Comparison of ENCODE assay signal across 8 cellular contexts in the genomic region with DNA sequence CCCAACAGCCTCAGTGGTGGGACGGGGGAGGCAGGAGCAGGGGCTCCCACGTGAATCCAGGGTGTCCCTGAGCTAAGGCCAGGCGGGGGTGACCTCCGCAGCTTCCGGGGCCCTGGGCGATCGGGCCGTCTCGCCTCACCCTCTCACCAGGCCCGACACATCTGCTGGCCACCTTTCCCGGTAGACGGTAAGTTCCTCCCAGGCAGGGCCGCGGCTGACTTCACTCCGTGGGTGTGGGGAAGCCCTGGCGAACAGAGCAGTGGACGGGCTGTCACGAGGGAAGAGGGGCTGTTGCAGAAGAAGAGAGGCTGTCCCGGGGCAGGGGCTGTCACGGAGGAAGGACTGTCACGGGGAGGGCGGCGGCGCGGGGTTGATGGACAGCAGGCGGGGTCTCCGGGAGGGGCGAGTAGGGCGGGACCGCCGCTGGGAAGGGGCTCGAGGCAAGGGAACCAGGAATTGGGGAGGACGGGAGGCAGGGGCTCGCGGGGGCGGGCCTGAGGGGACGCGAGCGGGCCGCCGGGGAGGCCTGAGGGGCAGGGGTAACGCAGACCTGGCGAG. TPM values are rescaled to one million over a fixed set of nuclear protein-coding genes. Genes with fewer than 3 reads are reported as not detected.
A peak's percentile ranks its signal among the peaks of the same experiment; 100 is the strongest.
DNase-seq lines count a peak whose midpoint lies in the region; ATAC-seq, FAIRE-seq and TF ChIP-seq lines count a peak whose summit lies in the region.

No MANE protein-coding gene starts in this region.

- BruUV-seq in PC-3 (replicated peaks; lab: Mats Ljungman, UMichigan) (no TSS peak), endothelial cell of umbilical vein (replicated peaks; lab: Mats Ljungman, UMichigan) (TSS peak; percentile 48)

- no peaks in the 10 kb centered on the region for H3K27me3 ChIP-seq in BLaER1
- H3K27me3 ChIP-seq in PC-3 (ENCODE audit: low read length) = no peaks in the 10 kb centered on the region
- H3K27me3 ChIP-seq in endothelial cell of umbilical vein (ENCODE audit: control insufficient read depth in 2 of 2, insufficient read depth in 2 of 2, low read length in 2 of 2) = no peaks in the 10 kb centered on the region
- H3K27me3 ChIP-seq in pancreas = no peaks in the 10 kb centered on the region

- no peak for DNase-seq in PC-3
- DNase-seq in endothelial cell of umbilical vein (ENCODE audit: low read depth, low spot score) = no peak
- peak in 1 of 6 donors; percentile 85 for DNase-seq in pancreas
- DNase-seq in UCSD-AML1 (lab: John Stamatoyannopoulos, UW; ENCODE audit: unreplicated experiment) = no peak
- no peak for DNase-seq in NCI-H1930 (lab: John Stamatoyannopoulos, UW)

- peak overlapping the region; percentile 97 for H3K4me2 ChIP-seq in BLaER1
- peak overlapping the region; percentile 98 for H3K4me2 ChIP-seq in PC-3 (ENCODE audit: low read length)
- H3K4me2 ChIP-seq in endothelial cell of umbilical vein (ENCODE audit: insufficient read depth, low read length) = peak overlapping the region; percentile 68

- H3K9me1 ChIP-seq in endothelial cell of umbilical vein (replicated peaks; ENCODE audit: control insufficient read depth, extremely low read depth, insufficient read depth, low read length) = no peaks in the 10 kb centered on the region

- 5 to 6% methylated on average over 37 to 43 of the region's 43 CpGs for WGBS in pancreas, 2 donors

- H3K9ac ChIP-seq in BLaER1 (peak overlapping the region; percentile 88), PC-3 (ENCODE audit: low read length) (peak overlapping the region; percentile 98), endothelial cell of umbilical vein (replicated peaks; ENCODE audit: extremely low read depth, insufficient read depth, low read length) (peak overlapping the region; percentile 79)

- H3K9me2 ChIP-seq in PC-3 (replicated peaks; ENCODE audit: low read length) = no peaks in the 10 kb centered on the region

- intact Hi-C loops in PC-3 (cut with micrococcal nuclease) = loop anchor here (1.0 kb wide), 1 partner anchor 45 kb away; the partner anchor contains the start of gene THOC6
- intact Hi-C loops in endothelial cell of umbilical vein (cut with micrococcal nuclease) = loop anchor here (1.0 kb wide), 1 partner anchor 10 kb away; the partner anchor contains the start of gene PAQR4
- intact Hi-C loops in pancreas (cut with DNase I) = loop anchor here in 1 of 3 donors (5.0 kb wide), 1 partner anchor 57 kb away; no protein-coding TSS in a partner anchor

- H3K9me3 ChIP-seq in BLaER1 (no peaks in the 10 kb centered on the region), PC-3 (ENCODE audit: low read length) (no peaks in the 10 kb centered on the region), endothelial cell of umbilical vein (replicated peaks; ENCODE audit: control insufficient read depth, insufficient read depth, low read length) (no peaks in the 10 kb centered on the region), pancreas (no peaks in the 10 kb centered on the region)

- H3K4me3 ChIP-seq in BLaER1 (peak overlapping the region; percentile 89), PC-3 (ENCODE audit: low read length) (peak overlapping the region; percentile 93), endothelial cell of umbilical vein (replicated peaks in 1 of 3; ENCODE audit: insufficient read depth in 1 of 3, low read depth in 1 of 3, low read length in 3 of 3) (peak overlapping the region; percentile 53 to 74 (median 55)), pancreas (peak overlapping the region; percentile 42 to 79 (median 71))

- H3K4me1 ChIP-seq in BLaER1 (peaks cover 90% of the 10 kb centered on the region), PC-3 (ENCODE audit: insufficient read depth, low read length) (peaks cover 19% of the 10 kb centered on the region), endothelial cell of umbilical vein (ENCODE audit: control insufficient read depth, extremely low read depth, insufficient read depth, low read length) (peaks cover 10% of the 10 kb centered on the region), pancreas (peaks cover 16 to 46% (median 22%) of the 10 kb centered on the region in 3 donors)

- TF ChIP-seq POLR2A in endothelial cell of umbilical vein (IDR thresholded peaks at IDR 0.05; ENCODE audit: low read depth, low read length) = no peak

- FAIRE-seq in endothelial cell of umbilical vein (lab: Jason Lieb, UNC) (no peak), pancreas (lab: Jason Lieb, UNC) (no peak)

- H2AFZ ChIP-seq in PC-3 (ENCODE audit: low read length) (peak overlapping the region; percentile 65), endothelial cell of umbilical vein (ENCODE audit: low read depth, low read length) (peak overlapping the region; percentile 86)

- H3K79me2 ChIP-seq in PC-3 (ENCODE audit: low read length) = peaks cover 34% of the 10 kb centered on the region
- peaks cover 5% of the 10 kb centered on the region for H3K79me2 ChIP-seq in endothelial cell of umbilical vein (ENCODE audit: control insufficient read depth, insufficient read depth, low read length)

- H3F3A ChIP-seq in PC-3 (ENCODE audit: low read length, unreplicated experiment) = no peaks in the 10 kb centered on the region

- peaks cover 35% of the 10 kb centered on the region for H3K36me3 ChIP-seq in BLaER1
- peaks cover 6% of the 10 kb centered on the region; the same call in 1 of the 2 replicates for H3K36me3 ChIP-seq in PC-3 (ENCODE audit: low read depth, low read length)
- peaks cover 0 to 2% of the 10 kb centered on the region in 2 experiments for H3K36me3 ChIP-seq in endothelial cell of umbilical vein (ENCODE audit: control insufficient read depth in 2 of 2, extremely low read depth in 1 of 2, insufficient read depth in 2 of 2, low read length in 2 of 2)
- H3K36me3 ChIP-seq in pancreas = no peaks in the 10 kb centered on the region

- POLR2A ChIA-PET in PC-3 (lab: Charles Lee; ENCODE audit: unreplicated experiment) (no interaction called here), endothelial cell of umbilical vein (lab: Charles Lee) (interaction anchor here (1.5 kb wide), 1 partner anchor 8 kb away, joined by 3 read pairs; no protein-coding TSS in a partner anchor)

- H4K20me1 ChIP-seq in BLaER1 (peaks cover 35% of the 10 kb centered on the region), PC-3 (ENCODE audit: low read length) (no peaks in the 10 kb centered on the region), endothelial cell of umbilical vein (replicated peaks; ENCODE audit: control insufficient read depth, extremely low read depth, insufficient read depth, low read length) (no peaks in the 10 kb centered on the region)

- dilution Hi-C loops in endothelial cell of umbilical vein (cut with MboI; ENCODE audit: extremely low pct_ligation_motif_present, low sequenced_read_pairs) = no loop called here

- ATAC-seq in GM21381 (IDR thresholded peaks at IDR 0.05; ENCODE audit: unreplicated experiment) (peak; percentile 15), PC-3 (peak; percentile 10), pancreas (no peak), HG02623 (IDR thresholded peaks at IDR 0.05; ENCODE audit: unreplicated experiment) (no peak)

- TF ChIP-seq CTCF in PC-3 (conservative IDR thresholded peaks at IDR 0.05; ENCODE audit: low read depth, low read length) (no peak), endothelial cell of umbilical vein (IDR thresholded peaks at IDR 0.05; ENCODE audit: extremely low read depth in 1 of 2, insufficient read depth in 1 of 2, low read depth in 1 of 2, low read length in 2 of 2) (no peak), pancreas (IDR thresholded peaks at IDR 0.05) (no peak)

- CTCF ChIA-PET in PC-3 (lab: Charles Lee) = no interaction called here
- CTCF ChIA-PET in endothelial cell of umbilical vein (lab: Charles Lee) = interaction anchor here (1.6 to 2.8 kb wide), 2 partner anchors 52 kb away, joined by 4 to 8 read pairs; no protein-coding TSS in a partner anchor

- peak overlapping the region; percentile 93 for H3K27ac ChIP-seq in BLaER1
- H3K27ac ChIP-seq in PC-3 (ENCODE audit: low read length) = peak overlapping the region; percentile 59
- no peak overlapping the region for H3K27ac ChIP-seq in endothelial cell of umbilical vein (ENCODE audit: insufficient read depth, low read depth, low read length)
- no peak overlapping the region for H3K27ac ChIP-seq in pancreas

RNA-seq across cellular contexts. Expression of gene PKMYT1, which starts 0.5 kb away (rescaled TPM):
- total RNA-seq in PC-3 (2014; rRNA removed) (51.9 and 109 TPM in 2 replicates), endothelial cell of umbilical vein (36.1 and 48.5 TPM in 2 replicates), pancreas (1 to 10 TPM in 3 of 6 donors, under 1 TPM in 3; 0.28 to 1.7 (median 1.1) TPM)
- polyA plus RNA-seq in endothelial cell of umbilical vein (26.1 and 46.1 TPM in 2 replicates), pancreas (1 to 10 TPM; 3.7 to 4.8 TPM)
- 20.0 and 22.3 TPM in 2 replicates for polyA plus RNA-seq in endothelial cell of umbilical vein (2011; cell fraction: cytosol; rRNA removed)
- polyA plus RNA-seq in endothelial cell of umbilical vein (2011; cell fraction: nucleus; rRNA removed) = 37.5 and 41.1 TPM in 2 replicates
- polyA plus RNA-seq in endothelial cell of umbilical vein (2012) = 15.2 and 17.9 TPM in 2 replicates
- 6.8 and 8.7 TPM in 2 replicates for polyA minus RNA-seq in endothelial cell of umbilical vein
- 16.6 TPM for polyA minus RNA-seq in endothelial cell of umbilical vein (2011; cell fraction: cytosol; rRNA and poly(A)+ RNA removed)
- polyA minus RNA-seq in endothelial cell of umbilical vein (2011; cell fraction: nucleus; rRNA and poly(A)+ RNA removed) = 9.0 and 11.8 TPM in 2 replicates

RNA-seq across cellular contexts. Expression of gene PAQR4, which starts 10.6 kb away (rescaled TPM):
- total RNA-seq in PC-3 (2014; rRNA removed) (37.9 and 45.0 TPM in 2 replicates), endothelial cell of umbilical vein (25.4 and 31.2 TPM in 2 replicates), pancreas (1 to 10 TPM; 5.3 to 9.1 (median 6.3) TPM)
- polyA plus RNA-seq in endothelial cell of umbilical vein (23.8 and 25.7 TPM in 2 replicates), pancreas (10 to 100 TPM in 1 of 2 donors, 1 to 10 TPM in 1; 6.6 to 12.5 TPM)
- 17.0 and 17.7 TPM in 2 replicates for polyA plus RNA-seq in endothelial cell of umbilical vein (2011; cell fraction: cytosol; rRNA removed)
- 16.3 and 18.2 TPM in 2 replicates for polyA plus RNA-seq in endothelial cell of umbilical vein (2011; cell fraction: nucleus; rRNA removed)
- polyA plus RNA-seq in endothelial cell of umbilical vein (2012) = 10.2 and 11.6 TPM in 2 replicates
- 11.3 and 13.2 TPM in 2 replicates for polyA minus RNA-seq in endothelial cell of umbilical vein
- polyA minus RNA-seq in endothelial cell of umbilical vein (2011; cell fraction: cytosol; rRNA and poly(A)+ RNA removed) = 59.7 TPM
- 3.6 and 4.8 TPM in 2 replicates for polyA minus RNA-seq in endothelial cell of umbilical vein (2011; cell fraction: nucleus; rRNA and poly(A)+ RNA removed)

RNA-seq across cellular contexts. Expression of gene KREMEN2, which starts 15.7 kb away (rescaled TPM):
- 3.6 and 7.1 TPM in 2 replicates for total RNA-seq in PC-3 (2014; rRNA removed)
- total RNA-seq in endothelial cell of umbilical vein = not detected in 2 replicates
- not detected in 2 replicates for polyA plus RNA-seq in endothelial cell of umbilical vein
- not detected in 2 replicates for polyA plus RNA-seq in endothelial cell of umbilical vein (2011; cell fraction: cytosol; rRNA removed)
- not detected in 2 replicates for polyA plus RNA-seq in endothelial cell of umbilical vein (2011; cell fraction: nucleus; rRNA removed)
- polyA plus RNA-seq in endothelial cell of umbilical vein (2012) = 0.08 TPM in 1 of 2 replicates, not detected in the other
- polyA minus RNA-seq in endothelial cell of umbilical vein = not detected in 2 replicates
- polyA minus RNA-seq in endothelial cell of umbilical vein (2011; cell fraction: cytosol; rRNA and poly(A)+ RNA removed) = 2.3 TPM
- not detected in 2 replicates for polyA minus RNA-seq in endothelial cell of umbilical vein (2011; cell fraction: nucleus; rRNA and poly(A)+ RNA removed)
- under 1 TPM in 3 of 6 donors, not detected in 3; 0.09 to 0.32 (median 0.16) TPM for total RNA-seq in pancreas
- polyA plus RNA-seq in pancreas = under 1 TPM; 0.07 to 0.27 TPM

RNA-seq across cellular contexts. Expression of gene CLDN9, which starts 33.0 kb away (rescaled TPM):
- 0.33 and 1.2 TPM in 2 replicates for total RNA-seq in PC-3 (2014; rRNA removed)
- not detected in 2 replicates for total RNA-seq in endothelial cell of umbilical vein
- 0.06 TPM in 1 of 2 replicates, not detected in the other for polyA plus RNA-seq in endothelial cell of umbilical vein
- not detected in 2 replicates for polyA plus RNA-seq in endothelial cell of umbilical vein (2011; cell fraction: cytosol; rRNA removed)
- polyA plus RNA-seq in endothelial cell of umbilical vein (2011; cell fraction: nucleus; rRNA removed) = 0.07 TPM in 1 of 2 replicates, not detected in the other
- polyA plus RNA-seq in endothelial cell of umbilical vein (2012) = not detected in 2 replicates
- not detected in 2 replicates for polyA minus RNA-seq in endothelial cell of umbilical vein
- not detected for polyA minus RNA-seq in endothelial cell of umbilical vein (2011; cell fraction: cytosol; rRNA and poly(A)+ RNA removed)
- 0.19 TPM in 1 of 2 replicates, not detected in the other for polyA minus RNA-seq in endothelial cell of umbilical vein (2011; cell fraction: nucleus; rRNA and poly(A)+ RNA removed)
- 1 to 10 TPM; 1.7 to 5.1 (median 2.4) TPM for total RNA-seq in pancreas
- polyA plus RNA-seq in pancreas = 10 to 100 TPM; 10.5 to 12.1 TPM

RNA-seq across cellular contexts. Expression of gene CLDN6, which starts 38.2 kb away (rescaled TPM):
- total RNA-seq in PC-3 (2014; rRNA removed) (not detected in 2 replicates), endothelial cell of umbilical vein (not detected in 2 replicates), pancreas (1 to 10 TPM in 2 of 6 donors, under 1 TPM in 4; 0.37 to 5.1 (median 0.73) TPM)
- polyA plus RNA-seq in endothelial cell of umbilical vein (0.28 and 0.80 TPM in 2 replicates), pancreas (1 to 10 TPM in 1 of 2 donors, under 1 TPM in 1; 0.12 to 3.2 TPM)
- polyA plus RNA-seq in endothelial cell of umbilical vein (2011; cell fraction: cytosol; rRNA removed) = 0.04 and 0.14 TPM in 2 replicates
- not detected in 2 replicates for polyA plus RNA-seq in endothelial cell of umbilical vein (2011; cell fraction: nucleus; rRNA removed)
- polyA plus RNA-seq in endothelial cell of umbilical vein (2012) = 0.12 and 0.25 TPM in 2 replicates
- not detected in 2 replicates for polyA minus RNA-seq in endothelial cell of umbilical vein
- not detected for polyA minus RNA-seq in endothelial cell of umbilical vein (2011; cell fraction: cytosol; rRNA and poly(A)+ RNA removed)
- not detected in 2 replicates for polyA minus RNA-seq in endothelial cell of umbilical vein (2011; cell fraction: nucleus; rRNA and poly(A)+ RNA removed)

Comparison
In these comparisons a context has a peak if more than half of its experiments do, and no peak if none do; other contexts are left out.
1. H3K27ac ChIP-seq: peak in BLaER1 (single experiment) and PC-3 (single experiment); none in endothelial cell of umbilical vein (single experiment) and pancreas (0 of 4).
2. ATAC-seq: peak in GM21381 (single experiment) and PC-3 (single experiment); none in pancreas (0 of 4) and HG02623 (single experiment).
3. RNA of gene PKMYT1, which starts 0.5 kb away (total RNA-seq): 51.9 to 109 TPM in PC-3 and 36.1 to 48.5 TPM in endothelial cell of umbilical vein; 0.28 to 1.7 TPM in pancreas; every median in the first group is over 10 times any median in the second.
4. Peak in every context shown above with its lines, with median percentiles within 50 percentile points of each other: H3K4me2 ChIP-seq, H3K4me3 ChIP-seq and H3K9ac ChIP-seq.